In the genomic region with DNA sequence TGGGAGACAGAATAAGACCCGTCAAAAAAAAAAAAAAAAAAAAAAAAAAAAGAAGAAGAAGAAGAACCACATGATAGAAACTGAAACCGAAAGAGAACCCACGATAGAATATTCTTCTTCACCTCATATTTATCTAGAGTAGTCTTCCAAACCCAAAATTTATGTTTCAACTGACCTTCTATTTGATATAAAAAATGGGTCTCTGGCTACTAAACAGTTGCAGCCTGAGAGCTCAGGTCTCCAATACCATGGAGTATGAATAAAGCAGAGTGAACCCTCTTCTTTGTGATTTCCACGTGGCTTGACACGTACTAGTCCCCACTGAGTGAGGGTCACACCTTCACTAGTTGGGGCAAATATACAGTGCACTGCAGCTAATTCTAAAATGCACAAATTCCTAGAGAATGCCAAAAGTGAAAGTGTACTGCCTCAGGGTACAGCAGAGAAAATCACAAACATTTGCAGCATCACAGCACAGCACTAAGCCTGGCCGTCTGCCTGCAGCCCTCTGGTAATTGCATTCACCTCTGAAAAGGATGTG, we compare ENCODE assay signal across 8 cellular contexts. TPM values are rescaled to one million over a fixed set of nuclear protein-coding genes. Genes with fewer than 3 reads are reported as not detected.
DNase-seq lines count a peak whose midpoint lies in the region; ATAC-seq and TF ChIP-seq lines count a peak whose summit lies in the region.

No MANE protein-coding gene starts in this region.

- TF ChIP-seq POLR2A in NB4 (IDR thresholded peaks at IDR 0.05; ENCODE audit: extremely low read depth, insufficient read length), result no peak

- H3K4me1 Mint-ChIP-seq in CD14-positive monocyte, result peaks cover 13% of the 10 kb centered on the region
- H3K4me1 Mint-ChIP-seq in dendritic cell treated with granulocyte-macrophage colony-stimulating factor and Interleukin-4, amounts not matched to agents 40 ng/mL and 50 ng/mL, for 4 days (ENCODE audit: low read depth), result no peaks in the 10 kb centered on the region

- peak overlapping the region; percentile 69 to 85 (median 80) for H3K27ac Mint-ChIP-seq in CD14-positive monocyte
- H3K27ac Mint-ChIP-seq in dendritic cell treated with granulocyte-macrophage colony-stimulating factor and Interleukin-4, amounts not matched to agents 40 ng/mL and 50 ng/mL, for 4 days, result peak overlapping the region; percentile 17

- peak overlapping the region; percentile 70 for H3K4me3 ChIP-seq in NB4 (ENCODE audit: low read depth, low read length)

- TF ChIP-seq CTCF in CD14-positive monocyte (IDR thresholded peaks at IDR 0.05) (no peak), NB4 (IDR thresholded peaks at IDR 0.05; ENCODE audit: low read depth, low read length) (no peak)

- peak; percentile 58 for ATAC-seq in GM19463 (IDR thresholded peaks at IDR 0.05; ENCODE audit: unreplicated experiment)
- peak; percentile 59 for ATAC-seq in stimulated activated naive CD8-positive, alpha-beta T cell treated with anti-CD3 and anti-CD28 coated beads, Interleukin-15, Interleukin-2, amounts not matched to agents 100 U/mL and 50 U/mL, for 24 hours

- H3K36me3 Mint-ChIP-seq in CD14-positive monocyte, result no peaks in the 10 kb centered on the region
- H3K36me3 Mint-ChIP-seq in dendritic cell treated with granulocyte-macrophage colony-stimulating factor and Interleukin-4, amounts not matched to agents 40 ng/mL and 50 ng/mL, for 4 days (ENCODE audit: low read depth), result no peaks in the 10 kb centered on the region

- peaks cover 0 to 2% (median 0%) of the 10 kb centered on the region in 3 donors for H3K27me3 Mint-ChIP-seq in CD14-positive monocyte (ENCODE audit: low read depth in 3 of 3)
- no peaks in the 10 kb centered on the region for H3K27me3 Mint-ChIP-seq in dendritic cell treated with granulocyte-macrophage colony-stimulating factor and Interleukin-4, amounts not matched to agents 40 ng/mL and 50 ng/mL, for 4 days

- H3K4me3 Mint-ChIP-seq in CD14-positive monocyte, result peak overlapping the region; percentile 77 to 86
- H3K4me3 Mint-ChIP-seq in dendritic cell treated with granulocyte-macrophage colony-stimulating factor and Interleukin-4, amounts not matched to agents 40 ng/mL and 50 ng/mL, for 4 days, result peak overlapping the region; percentile 60

- intact Hi-C loops in CD14-positive monocyte (cut with micrococcal nuclease), result no loop called here
- intact Hi-C loops in dendritic cell treated with granulocyte-macrophage colony-stimulating factor and Interleukin-4, amounts not matched to agents 40 ng/mL and 50 ng/mL, for 4 days (cut with micrococcal nuclease), result no loop called here

- no peak overlapping the region for H3K27ac ChIP-seq in substantia nigra (ENCODE audit: low read depth, low read length, poor library complexity, severe bottlenecking)

- H3K9me3 Mint-ChIP-seq in CD14-positive monocyte, result peaks cover 0 to 4% (median 2%) of the 10 kb centered on the region in 7 donors
- H3K9me3 Mint-ChIP-seq in dendritic cell treated with granulocyte-macrophage colony-stimulating factor and Interleukin-4, amounts not matched to agents 40 ng/mL and 50 ng/mL, for 4 days, result no peaks in the 10 kb centered on the region

- no peak for DNase-seq in CD14-positive monocyte (ENCODE audit: low spot score)
- DNase-seq in NB4 (ENCODE audit: low read depth), result peak; percentile 25
- peak; percentile 4 for DNase-seq in stimulated activated naive CD8-positive, alpha-beta T cell treated with anti-CD3 and anti-CD28 coated beads, Interleukin-15, Interleukin-2, amounts not matched to agents 100 U/mL and 50 U/mL, for 24 hours
- DNase-seq in substantia nigra (lab: John Stamatoyannopoulos, UW), result no peak
- DNase-seq in GM03348 (ENCODE audit: low spot score), result no peak
- DNase-seq in stimulated activated CD4-positive, alpha-beta T cell treated with anti-CD3 and anti-CD28 coated beads, Interleukin-12 subunit alpha, Interleukin-12 subunit beta, amount 100 ng/mL, for 4 hours, result no peak

RNA-seq across cellular contexts. Expression of a gene that starts 30.8 kb away (rescaled TPM):
- 1 to 10 TPM; 4.1 to 5.3 TPM for polyA plus RNA-seq in CD14-positive monocyte

Comparison
In these comparisons a context has a peak if more than half of its experiments do, and no peak if none do; other contexts are left out.
1. DNase-seq: peak in NB4 (single experiment) and stimulated activated naive CD8-positive, alpha-beta T cell treated with anti-CD3 and anti-CD28 coated beads, Interleukin-15, Interleukin-2, amounts not matched to agents 100 U/mL and 50 U/mL, for 24 hours (single experiment); none in CD14-positive monocyte (single experiment), substantia nigra (0 of 49), GM03348 (single experiment) and stimulated activated CD4-positive, alpha-beta T cell treated with anti-CD3 and anti-CD28 coated beads, Interleukin-12 subunit alpha, Interleukin-12 subunit beta, amount 100 ng/mL, for 4 hours (single experiment).